1 cellular context compared by ENCODE assay signal in the genomic region with DNA sequence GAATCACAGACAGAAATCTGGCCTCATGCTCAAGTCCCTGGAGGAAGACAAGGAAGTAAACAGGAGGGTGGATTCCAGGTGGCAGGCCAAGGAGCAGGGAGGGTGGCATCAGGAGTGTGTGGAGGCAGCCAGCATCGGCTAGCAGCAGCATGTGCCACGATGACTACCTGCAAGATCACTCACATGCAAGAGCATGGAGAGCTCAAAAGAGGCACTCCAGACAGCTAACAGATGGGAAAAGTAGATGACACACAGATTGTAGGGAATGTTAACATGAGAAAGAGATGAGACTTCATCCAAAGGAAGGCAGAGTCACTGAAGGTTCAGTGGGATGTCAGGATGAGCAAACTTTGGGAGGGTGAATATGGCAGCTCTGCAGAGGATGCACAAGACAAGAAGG.
TF ChIP-seq lines count a peak whose summit lies in the region.

No MANE protein-coding gene starts in this region.

TF ChIP-seq in IMR-90, 13 proteins besides CTCF, POLR2A, EP300 and RAD21 (continued from another document):
- TF ChIP-seq MAZ (IDR thresholded peaks at IDR 0.05; ENCODE audit: borderline replicate concordance, low read depth, low read length) (no peak), NFE2L2 (IDR thresholded peaks at IDR 0.05; ENCODE audit: low read depth, low read length) (no peak)
